In genomic region chr5:143432658-143433239, GRCh38 we compare ENCODE assay signal across 13 cellular contexts. TPM values are rescaled to one million over a fixed set of nuclear protein-coding genes. Genes with fewer than 3 reads are reported as not detected.
DNase-seq lines count a peak whose midpoint lies in the region; ATAC-seq lines count a peak whose summit lies in the region.
"Had no signal": no experiment of that assay in that cellular context is flagged by ENCODE, and none has a peak within 500 bp of the region (broad histone marks: within the 10 kb centered on the region; RNA-seq: fewer than 3 reads in every experiment).

No MANE protein-coding gene starts in this region.

- peak; percentile 22 for ATAC-seq in GM21786 (IDR thresholded peaks at IDR 0.05; ENCODE audit: unreplicated experiment)
- no peak for ATAC-seq in memory B cell (ENCODE audit: low read depth)
- ATAC-seq: PC-3 had no signal

- H3F3A ChIP-seq in GM23248 (ENCODE audit: insufficient read depth) = no peaks in the 10 kb centered on the region

- 0 out of 2 replicates have a peak, but pooled peaks cover 7% of the 10 kb centered on the region for H3K4me1 ChIP-seq in GM23248 (ENCODE audit: insufficient read depth)
- H3K4me1 ChIP-seq: testis had no signal

- WGBS in GM23248 (ENCODE audit: low coverage in 1 of 2, low lambda C conversion rate in 2 of 2, missing lambda C conversion rate in 2 of 2), 2 experiments = 89 to 92% methylated on average over 7 of the region's 7 CpGs

- H3K4me2 ChIP-seq in GM23248 (ENCODE audit: unreplicated experiment) = no peak overlapping the region

- H3K27me3 ChIP-seq in GM23248 (replicated peaks; ENCODE audit: insufficient read depth) = no peaks in the 10 kb centered on the region
- H3K27me3 ChIP-seq: MG63, right atrium auricular region, testis had no signal

- H3K27ac Mint-ChIP-seq in memory B cell = peak overlapping the region; percentile 69
- H3K27ac Mint-ChIP-seq: dendritic cell treated with granulocyte-macrophage colony-stimulating factor and Interleukin-4, amounts not matched to agents 40 ng/mL and 50 ng/mL, for 4 days had no signal

- peaks cover 2% of the 10 kb centered on the region for H3K36me3 Mint-ChIP-seq in memory B cell

- H3K36me3 ChIP-seq in GM23248 (ENCODE audit: low read depth) = no peaks in the 10 kb centered on the region
- H3K36me3 ChIP-seq: MG63, right atrium auricular region had no signal

- no peak overlapping the region for H3K27ac ChIP-seq in GM23248
- H3K27ac ChIP-seq: right atrium auricular region, testis had no signal

- no peaks in the 10 kb centered on the region for H3K9me2 ChIP-seq in GM23248 (ENCODE audit: insufficient read depth)

- H3K9me3 ChIP-seq in GM23248 (ENCODE audit: low read depth) = no peaks in the 10 kb centered on the region
- H3K9me3 ChIP-seq: MG63, right atrium auricular region, testis had no signal

- no peak overlapping the region for H3K4me3 ChIP-seq in GM23248
- H3K4me3 ChIP-seq: MG63, right atrium auricular region, testis had no signal

- H3K4me3 Mint-ChIP-seq in memory B cell = peak overlapping the region; percentile 24
- H3K4me3 Mint-ChIP-seq: dendritic cell treated with granulocyte-macrophage colony-stimulating factor and Interleukin-4, amounts not matched to agents 40 ng/mL and 50 ng/mL, for 4 days had no signal

- DNase-seq in ELR (ENCODE audit: low read depth) (peak; percentile 20), RPMI7951 (ENCODE audit: low read depth) (peak; percentile 28), memory B cell (ENCODE audit: low spot score in 2 of 2) (no peak), COR-L47 (lab: John Stamatoyannopoulos, UW) (no peak), amygdala (lab: John Stamatoyannopoulos, UW) (no peak), GM23248 (no peak)
- DNase-seq: MG63, NCI-H2227 treated with DMSO at 0.1 percent for 48 hours, PC-3, testis had no signal

- H3K4me1 Mint-ChIP-seq in memory B cell = peaks cover 29% of the 10 kb centered on the region

- no peak overlapping the region for H2AFZ ChIP-seq in GM23248

- H3K27me3 Mint-ChIP-seq in memory B cell = no peaks in the 10 kb centered on the region

- no peaks in the 10 kb centered on the region for H3K79me2 ChIP-seq in GM23248 (ENCODE audit: insufficient read depth)

- H3K9me3 Mint-ChIP-seq in memory B cell = peaks cover 1% of the 10 kb centered on the region
- H3K9me3 Mint-ChIP-seq: dendritic cell treated with granulocyte-macrophage colony-stimulating factor and Interleukin-4, amounts not matched to agents 40 ng/mL and 50 ng/mL, for 4 days had no signal

- in situ Hi-C loops in GM23248 (cut with MboI) = no loop called here

- no peak overlapping the region for H3K9ac ChIP-seq in GM23248

- H4K20me1 ChIP-seq in GM23248 (ENCODE audit: insufficient read depth) = no peaks in the 10 kb centered on the region

RNA-seq across cellular contexts. Expression of gene NR3C1, which starts 29.3 kb away (rescaled TPM):
- 40.6 and 53.0 TPM in 2 replicates for total RNA-seq in RPMI7951 (2014; rRNA removed; shearing (Covaris generic))
- total RNA-seq in GM23248 (2014; rRNA removed; shearing (Covaris generic)) = 121 and 125 TPM in 2 replicates
- 100 and 103 TPM in 2 replicates for polyA plus RNA-seq in GM23248 (2016; fragmentation: Nextera tagmentation; extraction: Ambion mirVana)

Comparison
In these comparisons a context has a peak if more than half of its experiments do, and no peak if none do; other contexts are left out.
1. DNase-seq: peak in ELR (single experiment) and RPMI7951 (single experiment); none in memory B cell (0 of 2), COR-L47 (single experiment), amygdala (0 of 56) and GM23248 (single experiment).